18 cellular contexts compared by ENCODE assay signal in genomic region chr14:100844082-100844408, GRCh38. TPM values are rescaled to one million over a fixed set of nuclear protein-coding genes. Genes with fewer than 3 reads are reported as not detected.
A peak's percentile ranks its signal among the peaks of the same experiment; 100 is the strongest.
DNase-seq lines count a peak whose midpoint lies in the region; ATAC-seq, FAIRE-seq and TF ChIP-seq lines count a peak whose summit lies in the region.
"Had no signal": no experiment of that assay in that cellular context is flagged by ENCODE, and none has a peak within 500 bp of the region (broad histone marks: within the 10 kb centered on the region; RNA-seq: fewer than 3 reads in every experiment).

No MANE protein-coding gene starts in this region.

- H2AFZ ChIP-seq in HepG2 (ENCODE audit: low read length) = no peak overlapping the region
- no peak overlapping the region for H2AFZ ChIP-seq in osteoblast (ENCODE audit: low read length)

- POLR2A ChIA-PET in HepG2 (lab: Yijun Ruan, JAX) = interaction anchor here (0.9 kb wide), 1 partner anchor 22 kb away, joined by 3 read pairs; no protein-coding TSS in a partner anchor
- POLR2A ChIA-PET in activated naive CD8-positive, alpha-beta T cell treated with anti-CD3 and anti-CD28 coated beads, Interleukin-2, amount 10 ng/mL, durations not matched to agents 7 days and 5 days (lab: Charles Lee) = no interaction called here

- DNase-seq in HepG2 (ENCODE audit: low spot score) (no peak), right lobe of liver (no peak), osteoblast (ENCODE audit: insufficient read length, low spot score, missing footprints) (peak; percentile 9), vagina (ENCODE audit: extremely low spot score in 2 of 2) (no peak), adrenal gland (no peak)
- no peak for DNase-seq in activated naive CD8-positive, alpha-beta T cell treated with anti-CD3 and anti-CD28 coated beads, Interleukin-2, amount 10 ng/mL, durations not matched to agents 7 days and 5 days
- no peak for DNase-seq in activated CD8-positive, alpha-beta memory T cell treated with anti-CD3 and anti-CD28 coated beads for 24 hours
- DNase-seq: COR-L47, EL, KG1, NCI-H1436 treated with DMSO at 0.1 percent for 48 hours, NCI-H2081, NCI-H774 had no signal

- no peaks in the 10 kb centered on the region for H3K9me3 Mint-ChIP-seq in activated naive CD8-positive, alpha-beta T cell treated with anti-CD3 and anti-CD28 coated beads, Interleukin-2, amount 10 ng/mL, durations not matched to agents 7 days and 5 days
- H3K9me3 Mint-ChIP-seq: CD14-positive monocyte had no signal

- H3K27me3 ChIP-seq in HepG2 (ENCODE audit: control insufficient read depth in 1 of 2, insufficient read depth in 2 of 2, low read length in 2 of 2) = no peaks in the 10 kb centered on the region
- no peaks in the 10 kb centered on the region for H3K27me3 ChIP-seq in right lobe of liver
- no peaks in the 10 kb centered on the region for H3K27me3 ChIP-seq in osteoblast (ENCODE audit: insufficient read depth, low read length)
- H3K27me3 ChIP-seq in vagina = no peaks in the 10 kb centered on the region
- no peaks in the 10 kb centered on the region for H3K27me3 ChIP-seq in adrenal gland

- WGBS in HepG2 (ENCODE audit: low lambda C conversion rate) = 83% methylated on average over 4 of the region's 4 CpGs
- WGBS in right lobe of liver (ENCODE audit: insufficient coverage, low coverage, low lambda C conversion rate, missing lambda C conversion rate) = 36% methylated on average over 3 of the region's 4 CpGs
- WGBS in adrenal gland, 4 donors = 79 to 93% (median 81%) methylated on average over 2 to 4 of the region's 4 CpGs

- TF ChIP-seq EP300 in HepG2 (IDR thresholded peaks at IDR 0.05; ENCODE audit: low read depth in 2 of 2, low read length in 2 of 2) (no peak), HepG2 (CRISPR knock-in tag; IDR thresholded peaks at IDR 0.05; ENCODE audit: borderline replicate concordance) (no peak)

- H3K4me3 Mint-ChIP-seq in activated naive CD8-positive, alpha-beta T cell treated with anti-CD3 and anti-CD28 coated beads, Interleukin-2, amount 10 ng/mL, durations not matched to agents 7 days and 5 days = no peak overlapping the region
- H3K4me3 Mint-ChIP-seq: CD14-positive monocyte had no signal

- peaks cover 15% of the 10 kb centered on the region for H3K4me1 Mint-ChIP-seq in activated naive CD8-positive, alpha-beta T cell treated with anti-CD3 and anti-CD28 coated beads, Interleukin-2, amount 10 ng/mL, durations not matched to agents 7 days and 5 days
- H3K4me1 Mint-ChIP-seq: CD14-positive monocyte had no signal

- no peak overlapping the region for H3K9ac ChIP-seq in HepG2 (ENCODE audit: insufficient read depth, low read depth, low read length)

- TF ChIP-seq POLR2A in HepG2 (IDR thresholded peaks at IDR 0.05; ENCODE audit: insufficient read depth in 1 of 2, low read depth in 2 of 2, low read length in 2 of 2) (no peak), right lobe of liver (IDR thresholded peaks at IDR 0.05) (no peak), vagina (IDR thresholded peaks at IDR 0.05) (no peak), adrenal gland (IDR thresholded peaks at IDR 0.05) (no peak)

- H3K36me3 ChIP-seq in HepG2 (replicated peaks in 1 of 2; ENCODE audit: control insufficient read depth in 1 of 2, insufficient read depth in 2 of 2, low read length in 2 of 2) (no peaks in the 10 kb centered on the region), right lobe of liver (no peaks in the 10 kb centered on the region), osteoblast (ENCODE audit: insufficient read depth, low read length) (peaks cover 47% of the 10 kb centered on the region), vagina (no peaks in the 10 kb centered on the region), adrenal gland (replicated peaks in 1 of 2) (peaks cover 0 to 42% of the 10 kb centered on the region in 2 donors)

- no peak overlapping the region for H3K27ac Mint-ChIP-seq in activated naive CD8-positive, alpha-beta T cell treated with anti-CD3 and anti-CD28 coated beads, Interleukin-2, amount 10 ng/mL, durations not matched to agents 7 days and 5 days
- H3K27ac Mint-ChIP-seq: CD14-positive monocyte had no signal

- H3K36me3 Mint-ChIP-seq in activated naive CD8-positive, alpha-beta T cell treated with anti-CD3 and anti-CD28 coated beads, Interleukin-2, amount 10 ng/mL, durations not matched to agents 7 days and 5 days = no peaks in the 10 kb centered on the region
- H3K36me3 Mint-ChIP-seq: CD14-positive monocyte had no signal

- H4K20me1 ChIP-seq in HepG2 (ENCODE audit: insufficient read depth, low read length) (no peaks in the 10 kb centered on the region), osteoblast (ENCODE audit: insufficient read depth, low read length) (peaks cover 65% of the 10 kb centered on the region)

- FAIRE-seq in HepG2 (lab: Jason Lieb, UNC) = no peak
- FAIRE-seq: A549 had no signal

- H3K4me3 ChIP-seq in HepG2 (replicated peaks in 1 of 3; ENCODE audit: insufficient read depth in 1 of 3, low read depth in 2 of 3, low read length in 3 of 3) = no peak overlapping the region
- no peak overlapping the region for H3K4me3 ChIP-seq in right lobe of liver
- H3K4me3 ChIP-seq in osteoblast (ENCODE audit: insufficient read depth, low read length) = no peak overlapping the region
- H3K4me3 ChIP-seq in vagina = no peak overlapping the region
- H3K4me3 ChIP-seq in adrenal gland = no peak overlapping the region
- H3K4me3 ChIP-seq: A549 had no signal

- intact Hi-C loops in HepG2 (cut with micrococcal nuclease; ENCODE audit: unreplicated experiment) = no loop called here
- intact Hi-C loops in right lobe of liver (cut with DNase I) = no loop called here
- intact Hi-C loops in vagina (cut with DNase I) = loop anchor here (10.0 kb wide), 1 partner anchor 721 kb away; the partner anchor contains the start of gene DIO3
- intact Hi-C loops in adrenal gland (cut with DNase I) = no loop called here

- H3K79me2 ChIP-seq in HepG2 (ENCODE audit: insufficient read depth, low read length) = no peaks in the 10 kb centered on the region
- H3K79me2 ChIP-seq in osteoblast (ENCODE audit: insufficient read depth, low read length) = peaks cover 86% of the 10 kb centered on the region

- no peak for TF ChIP-seq RAD21 in HepG2 (CRISPR knock-in tag; IDR thresholded peaks at IDR 0.05)

- no TSS peak for BruUV-seq in HepG2 (replicated peaks; lab: Mats Ljungman, UMichigan)

- CTCF ChIA-PET in HepG2 (lab: Yijun Ruan, JAX; ENCODE audit: low intra/inter-chr PET ratio, low total read pairs) = no interaction called here

- TF ChIP-seq CTCF in HepG2 (CRISPR knock-in tag; IDR thresholded peaks at IDR 0.05) (no peak), right lobe of liver (IDR thresholded peaks at IDR 0.05) (no peak), osteoblast (IDR thresholded peaks at IDR 0.05; ENCODE audit: extremely low read depth, low read depth, low read length) (no peak), vagina (IDR thresholded peaks at IDR 0.05) (no peak), adrenal gland (IDR thresholded peaks at IDR 0.05) (no peak)

- no peak overlapping the region for H3K4me2 ChIP-seq in HepG2 (ENCODE audit: low read depth, low read length)
- no peak overlapping the region for H3K4me2 ChIP-seq in osteoblast (ENCODE audit: insufficient read depth, low read length)
- H3K4me2 ChIP-seq: A549 had no signal

- H3K4me1 ChIP-seq in HepG2 (ENCODE audit: insufficient read depth, low read length) (peaks cover 71% of the 10 kb centered on the region), right lobe of liver (no peaks in the 10 kb centered on the region), osteoblast (ENCODE audit: insufficient read depth, low read length) (peaks cover 36% of the 10 kb centered on the region), vagina (peaks cover 17% of the 10 kb centered on the region), adrenal gland (replicated peaks in 1 of 2) (peaks cover 2 to 36% of the 10 kb centered on the region in 2 donors)

- no peaks in the 10 kb centered on the region for H3K9me3 ChIP-seq in HepG2 (ENCODE audit: low read length)
- H3K9me3 ChIP-seq in right lobe of liver = no peaks in the 10 kb centered on the region
- no peaks in the 10 kb centered on the region for H3K9me3 ChIP-seq in osteoblast (ENCODE audit: low read depth, low read length)
- no peaks in the 10 kb centered on the region for H3K9me3 ChIP-seq in vagina
- no peaks in the 10 kb centered on the region for H3K9me3 ChIP-seq in adrenal gland (replicated peaks in 1 of 3)
- H3K9me3 ChIP-seq: A549 had no signal

- in situ Hi-C loops in HepG2 (cut with HindIII; ENCODE audit: extremely low pct_ligation_motif_present, low pct_unique_long_range_greater_than_20kb) = no loop called here

- H3K27ac ChIP-seq in HepG2 (ENCODE audit: extremely low read length, insufficient read depth, low read length) (no peak overlapping the region), right lobe of liver (no peak overlapping the region), osteoblast (ENCODE audit: low read depth, low read length) (peak overlapping the region; percentile 53), vagina (peak overlapping the region; percentile 79), adrenal gland (peak overlapping the region in 1 of 5 donors; percentile 84)
- H3K27ac ChIP-seq: A549 had no signal

- no peaks in the 10 kb centered on the region for H3K27me3 Mint-ChIP-seq in activated naive CD8-positive, alpha-beta T cell treated with anti-CD3 and anti-CD28 coated beads, Interleukin-2, amount 10 ng/mL, durations not matched to agents 7 days and 5 days

- ATAC-seq in HepG2 (no peak), right lobe of liver (no peak), GM21528 (IDR thresholded peaks at IDR 0.05; ENCODE audit: low FRiP score, unreplicated experiment) (no peak)
- ATAC-seq in activated naive CD8-positive, alpha-beta T cell treated with anti-CD3 and anti-CD28 coated beads, Interleukin-2, amount 10 ng/mL, durations not matched to agents 7 days and 5 days (ENCODE audit: low read depth) = peak; percentile 50
- ATAC-seq: A549 had no signal

RNA-seq across cellular contexts. Expression of gene MEG3, which starts 18.1 kb away (rescaled TPM):
- not detected in 2 replicates for total RNA-seq in HepG2 (2016; rRNA removed; fragmentation: Illumina TruSeq; extraction: Trizol)
- total RNA-seq in HepG2 (2016; cell fraction: cytosol; rRNA removed; fragmentation: Illumina TruSeq; extraction: Trizol; ENCODE audit: low read depth) = not detected in 2 replicates
- total RNA-seq in HepG2 (2016; cell fraction: insoluble cytoplasmic fraction; rRNA removed; fragmentation: Illumina TruSeq; extraction: Trizol) = not detected in 2 replicates
- not detected in 2 replicates for total RNA-seq in HepG2 (2016; cell fraction: membrane; rRNA removed; fragmentation: Illumina TruSeq; extraction: Trizol)
- 0.38 TPM in 1 of 2 replicates, not detected in the other for total RNA-seq in HepG2 (2016; cell fraction: nucleus; rRNA removed; fragmentation: Illumina TruSeq; extraction: Trizol)
- polyA plus RNA-seq in HepG2 (2011; rRNA removed) = 0.07 and 0.17 TPM in 2 replicates
- 0.03 TPM in 1 of 2 replicates, not detected in the other for polyA plus RNA-seq in HepG2 (2011; cell fraction: cytosol; rRNA removed)
- 0.59 and 0.62 TPM in 2 replicates for polyA plus RNA-seq in HepG2 (2011; cell fraction: nucleus; rRNA removed)
- polyA plus RNA-seq in HepG2 (2012) = 0.12 TPM in 1 of 2 replicates, not detected in the other
- polyA plus RNA-seq in HepG2 (2016; cell fraction: cytosol; fragmentation: Illumina TruSeq; extraction: Trizol; ENCODE audit: low read depth) = not detected in 2 replicates
- not detected in 2 replicates for polyA plus RNA-seq in HepG2 (2016; cell fraction: insoluble cytoplasmic fraction; fragmentation: Illumina TruSeq; extraction: Trizol; ENCODE audit: low read depth)
- polyA plus RNA-seq in HepG2 (2016; cell fraction: membrane; fragmentation: Illumina TruSeq; extraction: Trizol; ENCODE audit: low read depth) = not detected in 2 replicates
- polyA plus RNA-seq in HepG2 (2016; cell fraction: nucleus; fragmentation: Illumina TruSeq; extraction: Trizol; ENCODE audit: insufficient read depth, low read depth) = 0.15 TPM in 1 of 2 replicates, not detected in the other
- 0.08 TPM in 1 of 2 replicates, not detected in the other for polyA minus RNA-seq in HepG2 (2011; rRNA and poly(A)+ RNA removed; ENCODE audit: low replicate concordance)
- not detected in 2 replicates for polyA minus RNA-seq in HepG2 (2011; cell fraction: cytosol; rRNA and poly(A)+ RNA removed)
- polyA minus RNA-seq in HepG2 (2011; cell fraction: nucleus; rRNA and poly(A)+ RNA removed) = 0.12 and 0.26 TPM in 2 replicates
- 10 to 100 TPM in 5 of 6 experiments, 1 to 10 TPM in 1; 5.7 to 43.7 (median 23.9) TPM for total RNA-seq in right lobe of liver
- not detected for total RNA-seq in activated naive CD8-positive, alpha-beta T cell treated with anti-CD3 and anti-CD28 coated beads, Interleukin-2, amount 10 ng/mL, durations not matched to agents 7 days and 5 days
- 200 and 269 TPM in 2 replicates for total RNA-seq in osteoblast
- 126 TPM for total RNA-seq in vagina
- 1,000 to 10,000 TPM in 3 of 8 donors, 100 to 1,000 TPM in 4, 10 to 100 TPM in 1; 86.6 to 1,883 (median 625) TPM for total RNA-seq in adrenal gland
- polyA plus RNA-seq in adrenal gland = 1,000 to 10,000 TPM in 2 of 3 donors, 100 to 1,000 TPM in 1; 736 to 8,129 (median 5,263) TPM
- total RNA-seq: H4 had no signal
- polyA plus RNA-seq: CD14-positive monocyte had no signal

RNA-seq across cellular contexts. Expression of gene RTL1, which starts 59.5 kb away (rescaled TPM):
- total RNA-seq in HepG2 (2016; rRNA removed; fragmentation: Illumina TruSeq; extraction: Trizol) (0.04 TPM in 1 of 2 replicates, not detected in the other), right lobe of liver (under 1 TPM in 1 of 6 experiments, not detected in 5; 0.04 TPM), osteoblast (not detected in 2 replicates), vagina (not detected), adrenal gland (1 to 10 TPM in 2 of 8 donors, under 1 TPM in 3, not detected in 3; 0.13 to 5.9 (median 0.78) TPM)
- not detected in 2 replicates for total RNA-seq in HepG2 (2016; cell fraction: cytosol; rRNA removed; fragmentation: Illumina TruSeq; extraction: Trizol; ENCODE audit: low read depth)
- not detected in 2 replicates for total RNA-seq in HepG2 (2016; cell fraction: insoluble cytoplasmic fraction; rRNA removed; fragmentation: Illumina TruSeq; extraction: Trizol)
- 0.03 TPM in 1 of 2 replicates, not detected in the other for total RNA-seq in HepG2 (2016; cell fraction: membrane; rRNA removed; fragmentation: Illumina TruSeq; extraction: Trizol)
- not detected in 2 replicates for total RNA-seq in HepG2 (2016; cell fraction: nucleus; rRNA removed; fragmentation: Illumina TruSeq; extraction: Trizol)
- polyA plus RNA-seq in HepG2 (2011; rRNA removed) (not detected in 2 replicates), adrenal gland (1 to 10 TPM; 1.0 to 6.2 (median 2.6) TPM)
- polyA plus RNA-seq in HepG2 (2011; cell fraction: cytosol; rRNA removed) = 0.01 TPM in 1 of 2 replicates, not detected in the other
- polyA plus RNA-seq in HepG2 (2011; cell fraction: nucleus; rRNA removed) = 0.05 TPM in 1 of 2 replicates, not detected in the other
- polyA plus RNA-seq in HepG2 (2012) = 0.03 and 0.05 TPM in 2 replicates
- polyA plus RNA-seq in HepG2 (2016; cell fraction: cytosol; fragmentation: Illumina TruSeq; extraction: Trizol; ENCODE audit: low read depth) = not detected in 2 replicates
- not detected in 2 replicates for polyA plus RNA-seq in HepG2 (2016; cell fraction: insoluble cytoplasmic fraction; fragmentation: Illumina TruSeq; extraction: Trizol; ENCODE audit: low read depth)
- polyA plus RNA-seq in HepG2 (2016; cell fraction: membrane; fragmentation: Illumina TruSeq; extraction: Trizol; ENCODE audit: low read depth) = 0.05 TPM in 1 of 2 replicates, not detected in the other
- polyA plus RNA-seq in HepG2 (2016; cell fraction: nucleus; fragmentation: Illumina TruSeq; extraction: Trizol; ENCODE audit: insufficient read depth, low read depth) = not detected in 2 replicates
- not detected in 2 replicates for polyA minus RNA-seq in HepG2 (2011; rRNA and poly(A)+ RNA removed; ENCODE audit: low replicate concordance)
- not detected in 2 replicates for polyA minus RNA-seq in HepG2 (2011; cell fraction: cytosol; rRNA and poly(A)+ RNA removed)
- polyA minus RNA-seq in HepG2 (2011; cell fraction: nucleus; rRNA and poly(A)+ RNA removed) = not detected in 2 replicates
- total RNA-seq in activated naive CD8-positive, alpha-beta T cell treated with anti-CD3 and anti-CD28 coated beads, Interleukin-2, amount 10 ng/mL, durations not matched to agents 7 days and 5 days = not detected
- total RNA-seq: H4, NCI-H460 had no signal
- polyA plus RNA-seq: CD14-positive monocyte had no signal

Comparison
In these comparisons a context has a peak if more than half of its experiments do, and no peak if none do; other contexts are left out.
1. RNA of gene MEG3, which starts 18.1 kb away (total RNA-seq): 86.6 to 1,883 TPM in adrenal gland, 200 to 269 TPM in osteoblast, 126 TPM in vagina (single experiment) and 5.7 to 43.7 TPM in right lobe of liver; not detected in activated naive CD8-positive, alpha-beta T cell treated with anti-CD3 and anti-CD28 coated beads, Interleukin-2, amount 10 ng/mL, durations not matched to agents 7 days and 5 days and 0.38 TPM in HepG2; every median in the first group is over 4 times any median in the second.
2. H3K27ac ChIP-seq: peak in osteoblast (single experiment) and vagina (single experiment); none in HepG2 (single experiment) and right lobe of liver (0 of 3).